ENCODE assay signal across 8 cellular contexts in genomic region chr1:20574686-20575543, GRCh38. TPM values are rescaled to one million over a fixed set of nuclear protein-coding genes. Genes with fewer than 3 reads are reported as not detected.
DNase-seq lines count a peak whose midpoint lies in the region; ATAC-seq, FAIRE-seq and TF ChIP-seq lines count a peak whose summit lies in the region.

No MANE protein-coding gene starts in this region.

- H3K9me3 ChIP-seq in MM.1S (replicated peaks; ENCODE audit: insufficient read depth, low read length) (no peaks in the 10 kb centered on the region), astrocyte (ENCODE audit: insufficient read depth, low read depth, low read length) (peaks cover 5% of the 10 kb centered on the region)

- H3F3A ChIP-seq in MM.1S (ENCODE audit: insufficient read depth, low read length): no peaks in the 10 kb centered on the region

- H3K4me3 Mint-ChIP-seq in astrocyte (ENCODE audit: unreplicated experiment): no peak overlapping the region

- no peaks in the 10 kb centered on the region for H3K4me1 Mint-ChIP-seq in astrocyte (ENCODE audit: low read depth, unreplicated experiment)

- in situ Hi-C loops in G401 (cut with HindIII; ENCODE audit: low sequenced_read_pairs): no loop called here

- TF ChIP-seq CTCF in MM.1S (IDR thresholded peaks at IDR 0.05; ENCODE audit: low read length) (peak; percentile 83), astrocyte (IDR thresholded peaks at IDR 0.05; ENCODE audit: insufficient read depth, low read depth, low read length) (peak; percentile 62)

- ATAC-seq in HG02798 (IDR thresholded peaks at IDR 0.05; ENCODE audit: poor library complexity, unreplicated experiment): no peak
- no peak for ATAC-seq in HG03342 (IDR thresholded peaks at IDR 0.05; ENCODE audit: unreplicated experiment)

- H3K27ac ChIP-seq in MM.1S (ENCODE audit: low read length) (no peak overlapping the region), astrocyte (ENCODE audit: low read depth, low read length) (no peak overlapping the region)

- H3K4me2 ChIP-seq in MM.1S (ENCODE audit: low read depth, low read length): no peak overlapping the region
- H3K4me2 ChIP-seq in astrocyte (ENCODE audit: low read length): no peak overlapping the region

- H4K20me1 ChIP-seq in MM.1S (ENCODE audit: insufficient read depth, low read length) (no peaks in the 10 kb centered on the region), astrocyte (ENCODE audit: insufficient read depth, low read length) (no peaks in the 10 kb centered on the region)

- H3K36me3 ChIP-seq in MM.1S (replicated peaks; ENCODE audit: insufficient read depth, low read length) (no peaks in the 10 kb centered on the region), astrocyte (ENCODE audit: insufficient read depth, low read length) (no peaks in the 10 kb centered on the region)

- DNase-seq in G401 (ENCODE audit: low spot score) (peak; percentile 45), MM.1S (peak; percentile 59), SW480 (ENCODE audit: low spot score) (peak; percentile 70), astrocyte (ENCODE audit: low read depth) (no peak), iPS DF 19.7 (ENCODE audit: low read depth, low spot score) (peak; percentile 42)
- DNase-seq in stimulated activated CD4-positive, alpha-beta T cell treated with anti-CD3 and anti-CD28 coated beads, Interleukin-15, amount 100 ng/mL, for 48 hours (ENCODE audit: low read depth in 2 of 2): peak; percentile 56 to 74

- H2AFZ ChIP-seq in MM.1S (ENCODE audit: low read length): no peak overlapping the region
- H2AFZ ChIP-seq in astrocyte (ENCODE audit: low read depth, low read length): no peak overlapping the region

- FAIRE-seq in astrocyte (lab: Jason Lieb, UNC): no peak

- no peaks in the 10 kb centered on the region for H3K36me3 Mint-ChIP-seq in astrocyte (ENCODE audit: low read depth, unreplicated experiment)

- H3K4me1 ChIP-seq in MM.1S (ENCODE audit: low read length): no peaks in the 10 kb centered on the region
- peaks cover 5% of the 10 kb centered on the region for H3K4me1 ChIP-seq in astrocyte (ENCODE audit: insufficient read depth, low read length)

- no peak overlapping the region for H3K4me3 ChIP-seq in MM.1S (ENCODE audit: low read length)
- no peak overlapping the region for H3K4me3 ChIP-seq in astrocyte (ENCODE audit: insufficient read depth, low read depth, low read length)

- peaks cover 32% of the 10 kb centered on the region for H3K27me3 Mint-ChIP-seq in astrocyte (ENCODE audit: low read depth, unreplicated experiment)

- H3K79me2 ChIP-seq in MM.1S (ENCODE audit: low read length) (no peaks in the 10 kb centered on the region), astrocyte (ENCODE audit: insufficient read depth, low read length) (no peaks in the 10 kb centered on the region)

- H3K27ac Mint-ChIP-seq in astrocyte (ENCODE audit: unreplicated experiment): no peak overlapping the region

- H3K9me2 ChIP-seq in MM.1S (replicated peaks; ENCODE audit: insufficient read depth, low read length): no peaks in the 10 kb centered on the region

- no peak overlapping the region for H3K9ac ChIP-seq in MM.1S (ENCODE audit: low read length)
- no peak overlapping the region for H3K9ac ChIP-seq in astrocyte (ENCODE audit: low read length)

- H3K9me3 Mint-ChIP-seq in astrocyte (ENCODE audit: unreplicated experiment): no peaks in the 10 kb centered on the region

- H3K27me3 ChIP-seq in MM.1S (replicated peaks; ENCODE audit: insufficient read depth, low read length) (peaks cover 59% of the 10 kb centered on the region), astrocyte (ENCODE audit: insufficient read depth, low read length) (peaks cover 21% of the 10 kb centered on the region)

RNA-seq across cellular contexts. Expression of gene CDA, which starts 14.0 kb away (rescaled TPM):
- total RNA-seq in G401 (2014; rRNA removed; shearing (Covaris generic)): not detected in 2 replicates
- not detected in 2 replicates for total RNA-seq in astrocyte

RNA-seq across cellular contexts. Expression of gene FAM43B, which starts 22.5 kb away (rescaled TPM):
- total RNA-seq in G401 (2014; rRNA removed; shearing (Covaris generic)): 0.31 and 1.4 TPM in 2 replicates
- 0.22 and 0.27 TPM in 2 replicates for total RNA-seq in astrocyte

RNA-seq across cellular contexts. Expression of gene PINK1, which starts 58.3 kb away (rescaled TPM):
- 53.3 and 57.1 TPM in 2 replicates for total RNA-seq in G401 (2014; rRNA removed; shearing (Covaris generic))
- total RNA-seq in astrocyte: 25.0 and 25.6 TPM in 2 replicates
